ENCODE assay signal across 1 cellular context in genomic region chr2:120238728-120239487, GRCh38.
TF ChIP-seq lines count a peak whose summit lies in the region.

No MANE protein-coding gene starts in this region.

TF ChIP-seq in HepG2, 621 proteins besides CTCF, POLR2A, EP300 and RAD21 (continued from another document and continues in another):
- TF ChIP-seq RERE (CRISPR knock-in tag; IDR thresholded peaks at IDR 0.05; ENCODE audit: low read depth) (peak; percentile 25; the same call in 1 of the 2 replicates), TFE3 (CRISPR knock-in tag; IDR thresholded peaks at IDR 0.05) (no peak), ZNF776 (CRISPR knock-in tag; IDR thresholded peaks at IDR 0.05) (peak; percentile 33; the same call in 1 of the 2 replicates), POGZ (CRISPR knock-in tag; IDR thresholded peaks at IDR 0.05) (no peak; the same call in 1 of the 2 replicates), TBX3 (IDR thresholded peaks at IDR 0.05; ENCODE audit: borderline replicate concordance) (no peak), PLSCR1 (CRISPR knock-in tag; IDR thresholded peaks at IDR 0.05; ENCODE audit: borderline replicate concordance) (no peak), ZKSCAN5 (CRISPR knock-in tag; IDR thresholded peaks at IDR 0.05) (peak; percentile 97), ZMYM3 (CRISPR knock-in tag; IDR thresholded peaks at IDR 0.05) (peak; percentile 77), SNRNP70 (IDR thresholded peaks at IDR 0.05; ENCODE audit: low read depth, low read length) (no peak), HDAC6 (IDR thresholded peaks at IDR 0.05; ENCODE audit: low read depth, low read length) (no peak), ERF (CRISPR knock-in tag; IDR thresholded peaks at IDR 0.05) (peak; percentile 47), KDM4B (CRISPR knock-in tag; IDR thresholded peaks at IDR 0.05) (no peak), HOXA7 (CRISPR knock-in tag; IDR thresholded peaks at IDR 0.05) (no peak), ZNF264 (CRISPR knock-in tag; IDR thresholded peaks at IDR 0.05) (no peak), FOSL1 (CRISPR knock-in tag; IDR thresholded peaks at IDR 0.05; ENCODE audit: borderline replicate concordance) (peak; percentile 87), MTERF4 (CRISPR knock-in tag; IDR thresholded peaks at IDR 0.05) (no peak), KDM6A (CRISPR knock-in tag; IDR thresholded peaks at IDR 0.05; ENCODE audit: low read depth) (no peak), MAZ (IDR thresholded peaks at IDR 0.05; ENCODE audit: borderline replicate concordance, low read depth, low read length) (peak; percentile 67; the same call in 1 of the 2 replicates), MAZ (CRISPR knock-in tag; IDR thresholded peaks at IDR 0.05; ENCODE audit: low read depth) (peak; percentile 67; the same call in 1 of the 2 replicates), KDM2A (CRISPR knock-in tag; IDR thresholded peaks at IDR 0.05; ENCODE audit: borderline replicate concordance, low read depth) (peak; percentile 67; the same call in 1 of the 2 replicates), PRPF4 (IDR thresholded peaks at IDR 0.05; ENCODE audit: low read depth, low read length, poor library complexity, severe bottlenecking) (no peak), ZBTB21 (CRISPR knock-in tag; IDR thresholded peaks at IDR 0.05) (no peak), MAX (IDR thresholded peaks at IDR 0.05) (peak; percentile 81), ZSCAN22 (CRISPR knock-in tag; IDR thresholded peaks at IDR 0.05) (no peak), PLRG1 (conservative IDR thresholded peaks at IDR 0.05) (no peak), ZNF720 (CRISPR knock-in tag; IDR thresholded peaks at IDR 0.05) (no peak), FOXM1 (CRISPR knock-in tag; IDR thresholded peaks at IDR 0.05) (no peak), NBN (conservative IDR thresholded peaks at IDR 0.05) (no peak), ZNF607 (CRISPR knock-in tag; IDR thresholded peaks at IDR 0.05; ENCODE audit: borderline replicate concordance) (no peak), ZSCAN29 (CRISPR knock-in tag; conservative IDR thresholded peaks at IDR 0.05) (no peak; the same call in 1 of the 2 replicates), ZBTB25 (CRISPR knock-in tag; IDR thresholded peaks at IDR 0.05) (peak; percentile 29; the same call in 1 of the 2 replicates), ZNF850 (CRISPR knock-in tag; conservative IDR thresholded peaks at IDR 0.05) (no peak), PAF1 (CRISPR knock-in tag; IDR thresholded peaks at IDR 0.05) (no peak), PREB (CRISPR knock-in tag; IDR thresholded peaks at IDR 0.05) (no peak), CERS6 (CRISPR knock-in tag; IDR thresholded peaks at IDR 0.05) (no peak), ZNF317 (CRISPR knock-in tag; IDR thresholded peaks at IDR 0.05) (peak; percentile 33; the same call in 1 of the 2 replicates), SMYD3 (CRISPR knock-in tag; IDR thresholded peaks at IDR 0.05) (no peak), ZNF318 (CRISPR knock-in tag; IDR thresholded peaks at IDR 0.05) (0 out of 2 replicates have a peak, but pooled peaks have one; percentile 20), ZNF143 (CRISPR knock-in tag; IDR thresholded peaks at IDR 0.05) (no peak), ZNF224 (CRISPR knock-in tag; IDR thresholded peaks at IDR 0.05) (no peak), ZNF550 (CRISPR knock-in tag; IDR thresholded peaks at IDR 0.05; ENCODE audit: borderline replicate concordance) (no peak), ZNF780A (CRISPR knock-in tag; IDR thresholded peaks at IDR 0.05) (no peak), ZNF451 (CRISPR knock-in tag; IDR thresholded peaks at IDR 0.05) (no peak; the same call in 1 of the 2 replicates)
